ENCODE assay signal across 1 cellular context in genomic region chr12:54125950-54126695, GRCh38.
A peak's percentile ranks its signal among the peaks of the same experiment; 100 is the strongest.
TF ChIP-seq lines count a peak whose summit lies in the region.

No MANE protein-coding gene starts in this region.

TF ChIP-seq in HEK293, 187 proteins besides CTCF, POLR2A, EP300 and RAD21 (continued from another document and continues in another):
- TF ChIP-seq PRDM10 (tag by site-specific recombination; IDR thresholded peaks at IDR 0.05) (no peak), ZNF157 (tag by site-specific recombination; IDR thresholded peaks at IDR 0.05) (no peak), ZBTB48 (tag by site-specific recombination; IDR thresholded peaks at IDR 0.05) (peak; percentile 100), ZNF600 (tag by site-specific recombination; IDR thresholded peaks at IDR 0.05) (no peak; the same call in 1 of the 2 replicates), HOXC10 (CRISPR knock-in tag; IDR thresholded peaks at IDR 0.05) (no peak), ZBTB20 (tag by site-specific recombination; IDR thresholded peaks at IDR 0.05) (peak; percentile 96), ZFP69B (tag by site-specific recombination; IDR thresholded peaks at IDR 0.05) (peak; percentile 32; the same call in 1 of the 2 replicates), ZNF148 (tag by site-specific recombination; IDR thresholded peaks at IDR 0.05; ENCODE audit: borderline replicate concordance) (no peak), ZEB2 (tag by site-specific recombination; IDR thresholded peaks at IDR 0.05) (peak; percentile 41; the same call in 1 of the 2 replicates), ZNF248 (tag by site-specific recombination; IDR thresholded peaks at IDR 0.05) (no peak), ZNF404 (tag by site-specific recombination; IDR thresholded peaks at IDR 0.05) (no peak), ZNF133 (tag by site-specific recombination; IDR thresholded peaks at IDR 0.05) (no peak), TCF7L2 (IDR thresholded peaks at IDR 0.05; ENCODE audit: borderline replicate concordance, low read depth, low read length) (no peak), ZXDB (tag by site-specific recombination; IDR thresholded peaks at IDR 0.05) (peak; percentile 75), ZNF449 (tag by site-specific recombination; IDR thresholded peaks at IDR 0.05) (no peak), ZBTB10 (tag by site-specific recombination; IDR thresholded peaks at IDR 0.05) (peak; percentile 86), MZF1 (tag by site-specific recombination; IDR thresholded peaks at IDR 0.05; ENCODE audit: borderline replicate concordance) (no peak), ZNF664 (tag by site-specific recombination; IDR thresholded peaks at IDR 0.05) (no peak), SP3 (tag by site-specific recombination; IDR thresholded peaks at IDR 0.05) (peak; percentile 80), ATF2 (tag by site-specific recombination; IDR thresholded peaks at IDR 0.05; ENCODE audit: low read depth) (no peak), ELK4 (IDR thresholded peaks at IDR 0.05; ENCODE audit: borderline replicate concordance, low read depth, low read length) (no peak), KLF8 (tag by site-specific recombination; IDR thresholded peaks at IDR 0.05) (peak; percentile 81), ZNF426 (tag by site-specific recombination; IDR thresholded peaks at IDR 0.05) (no peak), EGR2 (tag by site-specific recombination; IDR thresholded peaks at IDR 0.05; ENCODE audit: low read depth) (0 out of 2 replicates have a peak, but pooled peaks have one; percentile 27), ZNF561 (tag by site-specific recombination; IDR thresholded peaks at IDR 0.05; ENCODE audit: borderline replicate concordance) (peak; percentile 60), ZNF121 (tag by site-specific recombination; IDR thresholded peaks at IDR 0.05) (peak; percentile 33), ZNF266 (tag by site-specific recombination; IDR thresholded peaks at IDR 0.05; ENCODE audit: low read depth) (no peak), ZNF132 (tag by site-specific recombination; IDR thresholded peaks at IDR 0.05; ENCODE audit: borderline replicate concordance) (no peak), ZNF660 (tag by site-specific recombination; IDR thresholded peaks at IDR 0.05) (peak; percentile 39; the same call in 1 of the 2 replicates), REPIN1 (tag by site-specific recombination; IDR thresholded peaks at IDR 0.05; ENCODE audit: low read depth) (no peak), ZNF645 (tag by site-specific recombination; IDR thresholded peaks at IDR 0.05) (no peak)
- TF ChIP-seq, protein P1, sequence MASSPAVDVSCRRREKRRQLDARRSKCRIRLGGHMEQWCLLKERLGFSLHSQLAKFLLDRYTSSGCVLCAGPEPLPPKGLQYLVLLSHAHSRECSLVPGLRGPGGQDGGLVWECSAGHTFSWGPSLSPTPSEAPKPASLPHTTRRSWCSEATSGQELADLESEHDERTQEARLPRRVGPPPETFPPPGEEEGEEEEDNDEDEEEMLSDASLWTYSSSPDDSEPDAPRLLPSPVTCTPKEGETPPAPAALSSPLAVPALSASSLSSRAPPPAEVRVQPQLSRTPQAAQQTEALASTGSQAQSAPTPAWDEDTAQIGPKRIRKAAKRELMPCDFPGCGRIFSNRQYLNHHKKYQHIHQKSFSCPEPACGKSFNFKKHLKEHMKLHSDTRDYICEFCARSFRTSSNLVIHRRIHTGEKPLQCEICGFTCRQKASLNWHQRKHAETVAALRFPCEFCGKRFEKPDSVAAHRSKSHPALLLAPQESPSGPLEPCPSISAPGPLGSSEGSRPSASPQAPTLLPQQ (tag by site-specific recombination; IDR thresholded peaks at IDR 0.05) = peak; percentile 50
- TF ChIP-seq, protein P2, sequence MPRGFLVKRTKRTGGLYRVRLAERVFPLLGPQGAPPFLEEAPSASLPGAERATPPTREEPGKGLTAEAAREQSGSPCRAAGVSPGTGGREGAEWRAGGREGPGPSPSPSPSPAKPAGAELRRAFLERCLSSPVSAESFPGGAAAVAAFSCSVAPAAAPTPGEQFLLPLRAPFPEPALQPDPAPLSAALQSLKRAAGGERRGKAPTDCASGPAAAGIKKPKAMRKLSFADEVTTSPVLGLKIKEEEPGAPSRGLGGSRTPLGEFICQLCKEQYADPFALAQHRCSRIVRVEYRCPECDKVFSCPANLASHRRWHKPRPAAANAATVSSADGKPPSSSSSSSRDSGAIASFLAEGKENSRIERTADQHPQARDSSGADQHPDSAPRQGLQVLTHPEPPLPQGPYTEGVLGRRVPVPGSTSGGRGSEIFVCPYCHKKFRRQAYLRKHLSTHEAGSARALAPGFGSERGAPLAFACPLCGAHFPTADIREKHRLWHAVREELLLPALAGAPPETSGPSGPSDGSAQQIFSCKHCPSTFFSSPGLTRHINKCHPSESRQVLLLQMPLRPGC (tag by site-specific recombination; IDR thresholded peaks at IDR 0.05) = no peak
- TF ChIP-seq, protein P3, sequence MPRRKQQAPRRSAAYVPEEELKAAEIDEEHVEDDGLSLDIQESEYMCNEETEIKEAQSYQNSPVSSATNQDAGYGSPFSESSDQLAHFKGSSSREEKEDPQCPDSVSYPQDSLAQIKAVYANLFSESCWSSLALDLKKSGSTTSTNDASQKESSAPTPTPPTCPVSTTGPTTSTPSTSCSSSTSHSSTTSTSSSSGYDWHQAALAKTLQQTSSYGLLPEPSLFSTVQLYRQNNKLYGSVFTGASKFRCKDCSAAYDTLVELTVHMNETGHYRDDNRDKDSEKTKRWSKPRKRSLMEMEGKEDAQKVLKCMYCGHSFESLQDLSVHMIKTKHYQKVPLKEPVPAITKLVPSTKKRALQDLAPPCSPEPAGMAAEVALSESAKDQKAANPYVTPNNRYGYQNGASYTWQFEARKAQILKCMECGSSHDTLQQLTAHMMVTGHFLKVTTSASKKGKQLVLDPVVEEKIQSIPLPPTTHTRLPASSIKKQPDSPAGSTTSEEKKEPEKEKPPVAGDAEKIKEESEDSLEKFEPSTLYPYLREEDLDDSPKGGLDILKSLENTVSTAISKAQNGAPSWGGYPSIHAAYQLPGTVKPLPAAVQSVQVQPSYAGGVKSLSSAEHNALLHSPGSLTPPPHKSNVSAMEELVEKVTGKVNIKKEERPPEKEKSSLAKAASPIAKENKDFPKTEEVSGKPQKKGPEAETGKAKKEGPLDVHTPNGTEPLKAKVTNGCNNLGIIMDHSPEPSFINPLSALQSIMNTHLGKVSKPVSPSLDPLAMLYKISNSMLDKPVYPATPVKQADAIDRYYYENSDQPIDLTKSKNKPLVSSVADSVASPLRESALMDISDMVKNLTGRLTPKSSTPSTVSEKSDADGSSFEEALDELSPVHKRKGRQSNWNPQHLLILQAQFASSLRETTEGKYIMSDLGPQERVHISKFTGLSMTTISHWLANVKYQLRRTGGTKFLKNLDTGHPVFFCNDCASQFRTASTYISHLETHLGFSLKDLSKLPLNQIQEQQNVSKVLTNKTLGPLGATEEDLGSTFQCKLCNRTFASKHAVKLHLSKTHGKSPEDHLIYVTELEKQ (tag by site-specific recombination; IDR thresholded peaks at IDR 0.05; ENCODE audit: borderline replicate concordance) = no peak
